In genomic region chr22:17430298-17430900, GRCh38 we compare ENCODE assay signal across 12 cellular contexts.
DNase-seq lines count a peak whose midpoint lies in the region; ATAC-seq lines count a peak whose summit lies in the region.
"Had no signal": no experiment of that assay in that cellular context is flagged by ENCODE, and none has a peak within 500 bp of the region (broad histone marks: within the 10 kb centered on the region; RNA-seq: fewer than 3 reads in every experiment).

No MANE protein-coding gene starts in this region.

- no peaks in the 10 kb centered on the region for H3K9me3 Mint-ChIP-seq in naive thymus-derived CD4-positive, alpha-beta T cell
- H3K9me3 Mint-ChIP-seq in CD8-positive, alpha-beta memory T cell: no peaks in the 10 kb centered on the region
- H3K9me3 Mint-ChIP-seq: activated CD4-positive, alpha-beta memory T cell treated with anti-CD3 and anti-CD28 coated beads for 36 hours; activated naive CD4-positive, alpha-beta T cell treated with anti-CD3 and anti-CD28 coated beads, Interleukin-2, amount 50 U/mL, for 72 hours; natural killer cell treated with Interleukin-12 subunit alpha and Interleukin-12 subunit beta and Interleukin-15 and Interleukin-18, amount 100 ng/mL, for 72 hours had no signal

- H3K27me3 Mint-ChIP-seq in naive thymus-derived CD4-positive, alpha-beta T cell: peaks cover 6 to 18% (median 17%) of the 10 kb centered on the region in 5 donors
- peaks cover 7 to 34% of the 10 kb centered on the region in 2 donors for H3K27me3 Mint-ChIP-seq in CD8-positive, alpha-beta memory T cell

- no peaks in the 10 kb centered on the region for H3K36me3 ChIP-seq in naive thymus-derived CD4-positive, alpha-beta T cell (ENCODE audit: control insufficient read depth in 2 of 3, insufficient read depth in 3 of 3, low read length in 3 of 3)
- no peaks in the 10 kb centered on the region for H3K36me3 ChIP-seq in CD8-positive, alpha-beta memory T cell (ENCODE audit: insufficient read depth, low read length)

- no peak for ATAC-seq in naive thymus-derived CD4-positive, alpha-beta T cell
- ATAC-seq: activated naive CD4-positive, alpha-beta T cell treated with anti-CD3 and anti-CD28 coated beads, Interleukin-2, amount 50 U/mL, for 72 hours had no signal

- no peak overlapping the region for H3K4me3 ChIP-seq in naive thymus-derived CD4-positive, alpha-beta T cell (ENCODE audit: low read length)
- no peak overlapping the region for H3K4me3 ChIP-seq in CD8-positive, alpha-beta memory T cell (ENCODE audit: low read length)

- CTCF ChIA-PET in naive thymus-derived CD4-positive, alpha-beta T cell (lab: Charles Lee): no interaction called here
- CTCF ChIA-PET in CD8-positive, alpha-beta memory T cell (lab: Charles Lee): no interaction called here

- H3K9me3 ChIP-seq in naive thymus-derived CD4-positive, alpha-beta T cell (ENCODE audit: control insufficient read depth in 2 of 3, low read length in 3 of 3): no peaks in the 10 kb centered on the region
- no peaks in the 10 kb centered on the region for H3K9me3 ChIP-seq in CD8-positive, alpha-beta memory T cell (ENCODE audit: low read length)

- no peaks in the 10 kb centered on the region for H3K36me3 Mint-ChIP-seq in naive thymus-derived CD4-positive, alpha-beta T cell
- no peaks in the 10 kb centered on the region for H3K36me3 Mint-ChIP-seq in CD8-positive, alpha-beta memory T cell
- H3K36me3 Mint-ChIP-seq: activated CD4-positive, alpha-beta memory T cell treated with anti-CD3 and anti-CD28 coated beads for 36 hours; activated naive CD4-positive, alpha-beta T cell treated with anti-CD3 and anti-CD28 coated beads, Interleukin-2, amount 50 U/mL, for 72 hours; natural killer cell treated with Interleukin-12 subunit alpha and Interleukin-12 subunit beta and Interleukin-15 and Interleukin-18, amount 100 ng/mL, for 72 hours had no signal

- peak overlapping the region; percentile 20 for H3K27ac ChIP-seq in cingulate gyrus (ENCODE audit: low read depth, low read length)
- no peak overlapping the region for H3K27ac ChIP-seq in naive thymus-derived CD4-positive, alpha-beta T cell (ENCODE audit: low read depth, low read length)
- no peak overlapping the region for H3K27ac ChIP-seq in CD8-positive, alpha-beta memory T cell (ENCODE audit: low read depth, low read length)

- H3K4me1 Mint-ChIP-seq in naive thymus-derived CD4-positive, alpha-beta T cell: peaks cover 0 to 9% (median 0%) of the 10 kb centered on the region in 7 donors
- H3K4me1 Mint-ChIP-seq in CD8-positive, alpha-beta memory T cell: no peaks in the 10 kb centered on the region

- H3K27ac Mint-ChIP-seq in naive thymus-derived CD4-positive, alpha-beta T cell: no peak overlapping the region
- H3K27ac Mint-ChIP-seq in CD8-positive, alpha-beta memory T cell: no peak overlapping the region
- H3K27ac Mint-ChIP-seq: activated CD4-positive, alpha-beta memory T cell treated with anti-CD3 and anti-CD28 coated beads for 36 hours; activated naive CD4-positive, alpha-beta T cell treated with anti-CD3 and anti-CD28 coated beads, Interleukin-2, amount 50 U/mL, for 72 hours; natural killer cell treated with Interleukin-12 subunit alpha and Interleukin-12 subunit beta and Interleukin-15 and Interleukin-18, amount 100 ng/mL, for 72 hours had no signal

- H3K27me3 ChIP-seq in naive thymus-derived CD4-positive, alpha-beta T cell (ENCODE audit: control insufficient read depth in 2 of 2, insufficient read depth in 2 of 2, low read length in 2 of 2): no peaks in the 10 kb centered on the region
- no peaks in the 10 kb centered on the region for H3K27me3 ChIP-seq in CD8-positive, alpha-beta memory T cell (ENCODE audit: insufficient read depth, low read length, poor library complexity, severe bottlenecking)

- no peak overlapping the region for H3K4me3 Mint-ChIP-seq in naive thymus-derived CD4-positive, alpha-beta T cell
- H3K4me3 Mint-ChIP-seq in CD8-positive, alpha-beta memory T cell: no peak overlapping the region
- H3K4me3 Mint-ChIP-seq: activated CD4-positive, alpha-beta memory T cell treated with anti-CD3 and anti-CD28 coated beads for 36 hours; natural killer cell treated with Interleukin-12 subunit alpha and Interleukin-12 subunit beta and Interleukin-15 and Interleukin-18, amount 100 ng/mL, for 72 hours had no signal

- intact Hi-C loops in naive thymus-derived CD4-positive, alpha-beta T cell (cut with micrococcal nuclease): no loop called here

- DNase-seq in NCI-H2107 treated with DMSO at 0.1 percent for 48 hours (lab: John Stamatoyannopoulos, UW; ENCODE audit: unreplicated experiment) (peak; percentile 10), NCI-H2107 (lab: John Stamatoyannopoulos, UW) (no peak), left kidney (ENCODE audit: low read depth, low spot score) (peak; percentile 39), stromal cell of bone marrow (ENCODE audit: low read depth) (peak; percentile 21), NCI-H1048 (lab: John Stamatoyannopoulos, UW) (no peak)
- DNase-seq in naive thymus-derived CD4-positive, alpha-beta T cell: no peak
- no peak for DNase-seq in CD8-positive, alpha-beta memory T cell
- DNase-seq: activated CD4-positive, alpha-beta memory T cell treated with anti-CD3 and anti-CD28 coated beads for 36 hours; stimulated activated naive CD4-positive, alpha-beta T cell treated with Interleukin-2 at 50 U/mL for 16 hours had no signal

- POLR2A ChIA-PET in naive thymus-derived CD4-positive, alpha-beta T cell (lab: Charles Lee): no interaction called here
- POLR2A ChIA-PET in CD8-positive, alpha-beta memory T cell (lab: Charles Lee): no interaction called here

- H3K4me1 ChIP-seq in naive thymus-derived CD4-positive, alpha-beta T cell (ENCODE audit: control insufficient read depth in 2 of 2, insufficient read depth in 2 of 2, low read length in 2 of 2): no peaks in the 10 kb centered on the region
- H3K4me1 ChIP-seq in CD8-positive, alpha-beta memory T cell (ENCODE audit: insufficient read depth, low read length): no peaks in the 10 kb centered on the region

Comparison
In these comparisons a context has a peak if more than half of its experiments do, and no peak if none do; other contexts are left out.
1. DNase-seq: peak in NCI-H2107 treated with DMSO at 0.1 percent for 48 hours (single experiment), left kidney (single experiment) and stromal cell of bone marrow (single experiment); none in NCI-H2107 (single experiment), NCI-H1048 (single experiment), naive thymus-derived CD4-positive, alpha-beta T cell (0 of 9) and CD8-positive, alpha-beta memory T cell (0 of 5).